Comparison of ENCODE assay signal across 9 cellular contexts in genomic region chr1:174953657-174954435, GRCh38. TPM values are rescaled to one million over a fixed set of nuclear protein-coding genes. Genes with fewer than 3 reads are reported as not detected.
DNase-seq lines count a peak whose midpoint lies in the region; ATAC-seq, FAIRE-seq and TF ChIP-seq lines count a peak whose summit lies in the region.
"Had no signal": no experiment of that assay in that cellular context is flagged by ENCODE, and none has a peak within 500 bp of the region (broad histone marks: within the 10 kb centered on the region; RNA-seq: fewer than 3 reads in every experiment).

No MANE protein-coding gene starts in this region.

- peak overlapping the region; percentile 59; the same call in 1 of the 2 replicates for H3K4me3 ChIP-seq in GM12878
- H3K4me3 ChIP-seq: BLaER1 had no signal

- no peaks in the 10 kb centered on the region for H3K9me3 ChIP-seq in GM12878 (replicated peaks; ENCODE audit: control insufficient read depth, insufficient read depth, low read length)
- H3K9me3 ChIP-seq: BLaER1 had no signal

- TF ChIP-seq POLR2A in GM12878 (IDR thresholded peaks at IDR 0.05; ENCODE audit: low read depth, low read length), result no peak

- in situ Hi-C loops in GM12878 (cut with MboI), result no loop called here

- H3K27ac Mint-ChIP-seq in activated naive CD8-positive, alpha-beta T cell treated with anti-CD3 and anti-CD28 coated beads, Interleukin-2, amount 50 U/mL, for 24 hours, result peak overlapping the region; percentile 33
- H3K27ac Mint-ChIP-seq in activated naive CD8-positive, alpha-beta T cell treated with anti-CD3 and anti-CD28 coated beads for 36 hours, result no peak overlapping the region
- H3K27ac Mint-ChIP-seq in stimulated activated memory B cell treated with anti-CD40 and anti-IgM and Interleukin-4, amounts not matched to agents 10 μg/mL and 1 μg/mL and 100 μg/mL, for 72 hours, result peak overlapping the region; percentile 78

- CTCF ChIA-PET in GM12878 (lab: Yijun Ruan, JAX), result interaction anchor here (0.8 to 2.3 kb wide), 14 partner anchors 10 to 138 kb away, joined by 3 to 16 read pairs (median 4); partner anchors contain the start of gene CACYBP

- no peak overlapping the region for H3K9ac ChIP-seq in GM12878 (ENCODE audit: control insufficient read depth, insufficient read depth, low read length)
- H3K9ac ChIP-seq: BLaER1 had no signal

- H3K79me2 ChIP-seq in GM12878 (ENCODE audit: control insufficient read depth, insufficient read depth, low read length), result no peaks in the 10 kb centered on the region

- H3K4me2 ChIP-seq in GM12878 (ENCODE audit: control insufficient read depth, insufficient read depth), result peak overlapping the region; percentile 78

- peaks cover 25% of the 10 kb centered on the region for H3K4me1 ChIP-seq in GM12878 (ENCODE audit: control insufficient read depth, insufficient read depth, low read length)

- H3K36me3 ChIP-seq in GM12878 (ENCODE audit: control insufficient read depth in 2 of 2, insufficient read depth in 2 of 2, low read length in 1 of 2), result peaks cover 0 to 6% of the 10 kb centered on the region in 2 experiments; a peak in 1 of 4 replicates
- H3K36me3 ChIP-seq: BLaER1 had no signal

- FAIRE-seq in GM12878 (lab: Jason Lieb, UNC), result no peak

- RAD21 ChIA-PET in GM12878 (lab: Charles Lee; ENCODE audit: unreplicated experiment), result interaction anchor here (0.6 to 5.0 kb wide), 19 partner anchors 9 to 154 kb away, joined by 3 to 59 read pairs (median 7); partner anchors contain the start of gene CACYBP

- H3K4me1 Mint-ChIP-seq in activated naive CD8-positive, alpha-beta T cell treated with anti-CD3 and anti-CD28 coated beads, Interleukin-2, amount 50 U/mL, for 24 hours, result peaks cover 28% of the 10 kb centered on the region
- H3K4me1 Mint-ChIP-seq in activated naive CD8-positive, alpha-beta T cell treated with anti-CD3 and anti-CD28 coated beads for 36 hours, result peaks cover 31% of the 10 kb centered on the region
- H3K4me1 Mint-ChIP-seq in stimulated activated memory B cell treated with anti-CD40 and anti-IgM and Interleukin-4, amounts not matched to agents 10 μg/mL and 1 μg/mL and 100 μg/mL, for 72 hours, result peaks cover 47% of the 10 kb centered on the region

- TF ChIP-seq RAD21 in GM12878 (IDR thresholded peaks at IDR 0.05; ENCODE audit: insufficient read depth, low read depth, low read length), result no peak

- H3K27ac ChIP-seq in GM12878 (ENCODE audit: control insufficient read depth, insufficient read depth), result peak overlapping the region; percentile 48
- H3K27ac ChIP-seq: BLaER1 had no signal

- no peak for TF ChIP-seq CTCF in GM12878 (IDR thresholded peaks at IDR 0.05 in 2 of 3, conservative IDR thresholded peaks at IDR 0.05 in 1 of 3; ENCODE audit: control insufficient read depth in 2 of 3, extremely low read depth in 1 of 3, insufficient read depth in 1 of 3, low read depth in 3 of 3, low read length in 3 of 3)

- no peak for ATAC-seq in activated naive CD8-positive, alpha-beta T cell treated with anti-CD3 and anti-CD28 coated beads, Interleukin-2, amount 50 U/mL, for 24 hours
- peak; percentile 80 for ATAC-seq in GM12878
- peak; percentile 89 for ATAC-seq in stimulated activated memory B cell treated with anti-CD40 and anti-IgM and Interleukin-4, amounts not matched to agents 10 μg/mL and 1 μg/mL and 100 μg/mL, for 72 hours
- no peak for ATAC-seq in HG03135 (IDR thresholded peaks at IDR 0.05; ENCODE audit: unreplicated experiment)

- no peak overlapping the region for H3K4me3 Mint-ChIP-seq in activated naive CD8-positive, alpha-beta T cell treated with anti-CD3 and anti-CD28 coated beads, Interleukin-2, amount 50 U/mL, for 24 hours
- no peak overlapping the region for H3K4me3 Mint-ChIP-seq in activated naive CD8-positive, alpha-beta T cell treated with anti-CD3 and anti-CD28 coated beads for 36 hours
- H3K4me3 Mint-ChIP-seq in stimulated activated memory B cell treated with anti-CD40 and anti-IgM and Interleukin-4, amounts not matched to agents 10 μg/mL and 1 μg/mL and 100 μg/mL, for 72 hours, result peak overlapping the region; percentile 65

- POLR2A ChIA-PET in GM12878 (lab: Charles Lee), result interaction anchor here (0.6 to 3.5 kb wide), 10 partner anchors 10 to 80 kb away, joined by 3 to 74 read pairs (median 5); partner anchors contain the start of gene CACYBP

- peak; percentile 53 to 78; a peak in 2 of 4 replicates for TF ChIP-seq EP300 in GM12878 (IDR thresholded peaks at IDR 0.05; ENCODE audit: borderline replicate concordance in 1 of 2, control insufficient read depth in 1 of 2, low read depth in 2 of 2, low read length in 2 of 2)

- no peaks in the 10 kb centered on the region for H3K27me3 ChIP-seq in GM12878 (replicated peaks in 1 of 2; ENCODE audit: control insufficient read depth in 2 of 2, insufficient read depth in 2 of 2, low read length in 1 of 2)
- H3K27me3 ChIP-seq: BLaER1 had no signal

- no peaks in the 10 kb centered on the region for H3K9me3 Mint-ChIP-seq in activated naive CD8-positive, alpha-beta T cell treated with anti-CD3 and anti-CD28 coated beads, Interleukin-2, amount 50 U/mL, for 24 hours
- H3K9me3 Mint-ChIP-seq in activated naive CD8-positive, alpha-beta T cell treated with anti-CD3 and anti-CD28 coated beads for 36 hours, result no peaks in the 10 kb centered on the region
- no peaks in the 10 kb centered on the region for H3K9me3 Mint-ChIP-seq in stimulated activated memory B cell treated with anti-CD40 and anti-IgM and Interleukin-4, amounts not matched to agents 10 μg/mL and 1 μg/mL and 100 μg/mL, for 72 hours

- peaks cover 2% of the 10 kb centered on the region for H3K36me3 Mint-ChIP-seq in activated naive CD8-positive, alpha-beta T cell treated with anti-CD3 and anti-CD28 coated beads, Interleukin-2, amount 50 U/mL, for 24 hours (ENCODE audit: low read depth)
- H3K36me3 Mint-ChIP-seq in activated naive CD8-positive, alpha-beta T cell treated with anti-CD3 and anti-CD28 coated beads for 36 hours, result peaks cover 2% of the 10 kb centered on the region
- H3K36me3 Mint-ChIP-seq in stimulated activated memory B cell treated with anti-CD40 and anti-IgM and Interleukin-4, amounts not matched to agents 10 μg/mL and 1 μg/mL and 100 μg/mL, for 72 hours, result peaks cover 11% of the 10 kb centered on the region

- intact Hi-C loops in GM12878 (cut with micrococcal nuclease; ENCODE audit: unreplicated experiment), result loop anchor here (2.0 kb wide), 1 partner anchor 15 kb away; no protein-coding TSS in a partner anchor

- SMC1A ChIA-PET in GM12878 (lab: Charles Lee; ENCODE audit: uncharacterized antibody, unreplicated experiment), result interaction anchor here (0.5 to 3.5 kb wide), 21 partner anchors 8 to 463 kb away, joined by 3 to 81 read pairs (median 10); partner anchors contain the start of gene CACYBP

- BruUV-seq in GM12878 (replicated peaks; lab: Mats Ljungman, UMichigan), result no TSS peak

- DNase-seq in activated naive CD8-positive, alpha-beta T cell treated with anti-CD3 and anti-CD28 coated beads, Interleukin-2, amount 50 U/mL, for 24 hours, result no peak
- no peak for DNase-seq in activated naive CD8-positive, alpha-beta T cell treated with anti-CD3 and anti-CD28 coated beads for 36 hours
- DNase-seq in NCI-H1105 (lab: John Stamatoyannopoulos, UW) (peak; percentile 85), GM12878 (ENCODE audit: low read depth, low spot score) (no peak), iPS-NIHi11 (ENCODE audit: low spot score) (no peak)
- no peak for DNase-seq in activated effector memory CD4-positive, alpha-beta T cell treated with anti-CD3 and anti-CD28 coated beads, Interleukin-2, amount 50 U/mL, for 16 hours

- under 1% methylated on average over 8 of the region's 8 CpGs for WGBS in GM12878 (ENCODE audit: insufficient coverage, insufficient replicate concordance, low lambda C conversion rate, missing lambda C conversion rate)

- no peaks in the 10 kb centered on the region for H3K27me3 Mint-ChIP-seq in activated naive CD8-positive, alpha-beta T cell treated with anti-CD3 and anti-CD28 coated beads, Interleukin-2, amount 50 U/mL, for 24 hours
- no peaks in the 10 kb centered on the region for H3K27me3 Mint-ChIP-seq in activated naive CD8-positive, alpha-beta T cell treated with anti-CD3 and anti-CD28 coated beads for 36 hours
- H3K27me3 Mint-ChIP-seq in stimulated activated memory B cell treated with anti-CD40 and anti-IgM and Interleukin-4, amounts not matched to agents 10 μg/mL and 1 μg/mL and 100 μg/mL, for 72 hours, result no peaks in the 10 kb centered on the region

- peak overlapping the region; percentile 19; the same call in 1 of the 2 replicates for H2AFZ ChIP-seq in GM12878 (ENCODE audit: control insufficient read depth, low read depth, low read length)

- H4K20me1 ChIP-seq in GM12878 (ENCODE audit: control insufficient read depth, insufficient read depth), result no peaks in the 10 kb centered on the region
- H4K20me1 ChIP-seq: BLaER1 had no signal

TF ChIP-seq in GM12878, 131 proteins besides CTCF, POLR2A, EP300 and RAD21 (continues in another document):
- TF ChIP-seq RCOR1 (conservative IDR thresholded peaks at IDR 0.05; ENCODE audit: low read depth, low read length) (no peak), SMAD1 (IDR thresholded peaks at IDR 0.05; ENCODE audit: low read depth, partially characterized antibody) (no peak)

RNA-seq across cellular contexts. Expression of gene CACYBP, which starts 45.9 kb away (rescaled TPM):
- 100 to 1,000 TPM; 345 to 385 TPM for total RNA-seq in activated naive CD8-positive, alpha-beta T cell treated with anti-CD3 and anti-CD28 coated beads for 36 hours
- 31.8 and 34.6 TPM in 2 replicates for total RNA-seq in GM12878 (2013; cell fraction: nucleolus; rRNA removed)
- total RNA-seq in GM12878 (2014; rRNA removed), result 219 and 337 TPM in 2 replicates
- total RNA-seq in GM12878 (2014; rRNA removed; fragmentation: Illumina TruSeq; extraction: Trizol), result 191 and 217 TPM in 2 replicates
- 140 and 142 TPM in 2 replicates for total RNA-seq in GM12878 (2021)
- 50.2 TPM for polyA plus RNA-seq in GM12878 (2011; ENCODE audit: low read depth)
- 77.7 and 118 TPM in 2 replicates for polyA plus RNA-seq in GM12878 (2011; rRNA removed)
- polyA plus RNA-seq in GM12878 (2011; cell fraction: cytosol; rRNA removed), result 54.1 and 73.7 TPM in 2 replicates
- polyA plus RNA-seq in GM12878 (2011; cell fraction: nucleus; rRNA removed), result 26.5 and 55.8 TPM in 2 replicates
- polyA plus RNA-seq in GM12878 (2012), result 93.7 and 110 TPM in 2 replicates
- polyA plus RNA-seq in GM12878 (2014; fragmentation: Illumina TruSeq; extraction: Trizol), result 120 and 220 TPM in 2 replicates
- polyA plus RNA-seq in GM12878 (2014; fragmentation: Nextera tagmentation; extraction: Ambion mirVana), result 100 to 1,000 TPM; 189 to 199 TPM
- 354 and 488 TPM in 2 replicates for polyA plus RNA-seq in GM12878 (2014; rRNA removed)
- 100 to 1,000 TPM; 431 to 439 TPM for polyA plus RNA-seq in GM12878 (2016; fragmentation: Nextera tagmentation; extraction: Ambion mirVana)
- 12.0 and 30.3 TPM in 2 replicates for polyA minus RNA-seq in GM12878 (2011; rRNA and poly(A)+ RNA removed)
- polyA minus RNA-seq in GM12878 (2011; cell fraction: cytosol; rRNA and poly(A)+ RNA removed), result 12.6 and 14.0 TPM in 2 replicates
- 21.4 and 31.9 TPM in 2 replicates for polyA minus RNA-seq in GM12878 (2011; cell fraction: nucleus; rRNA and poly(A)+ RNA removed)

Comparison
In these comparisons a context has a peak if more than half of its experiments do, and no peak if none do; other contexts are left out.
1. ATAC-seq: peak in GM12878 (single experiment) and stimulated activated memory B cell treated with anti-CD40 and anti-IgM and Interleukin-4, amounts not matched to agents 10 μg/mL and 1 μg/mL and 100 μg/mL, for 72 hours (single experiment); none in activated naive CD8-positive, alpha-beta T cell treated with anti-CD3 and anti-CD28 coated beads, Interleukin-2, amount 50 U/mL, for 24 hours (single experiment) and HG03135 (single experiment).